In the genomic region with DNA sequence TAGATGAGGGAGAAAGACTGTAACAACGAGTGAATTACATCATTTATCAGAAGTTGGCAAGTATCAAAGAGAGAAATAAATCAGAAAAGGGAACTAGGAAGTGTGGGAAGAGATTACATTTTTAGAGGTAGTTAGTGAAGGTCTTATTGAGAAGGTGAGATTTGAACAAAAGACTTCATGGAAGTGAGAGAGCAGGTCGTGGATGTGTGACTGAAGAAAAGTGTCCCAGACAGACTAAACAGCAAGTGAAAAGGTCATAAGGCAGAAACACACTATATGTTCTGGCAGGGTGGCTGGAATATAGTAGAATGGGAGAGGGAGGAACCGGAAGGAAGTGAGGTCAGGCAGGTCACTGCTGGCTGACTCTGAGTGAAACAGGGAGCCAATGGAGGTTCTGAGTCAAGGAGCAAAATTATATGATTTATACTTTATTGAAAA, we compare ENCODE assay signal across 18 cellular contexts.
"Had no signal": no experiment of that assay in that cellular context is flagged by ENCODE, and none has a peak within 500 bp of the region (broad histone marks: within the 10 kb centered on the region; RNA-seq: fewer than 3 reads in every experiment).

No MANE protein-coding gene starts in this region.

- H3K27me3 ChIP-seq: adrenal gland, esophagus muscularis mucosa, spleen had no signal

- H3K27ac Mint-ChIP-seq: activated CD8-positive, alpha-beta T cell treated with anti-CD3 and anti-CD28 coated beads for 36 hours; activated naive CD4-positive, alpha-beta T cell treated with anti-CD3 and anti-CD28 coated beads, Interleukin-2, amount 50 U/mL, for 24 hours; stimulated activated naive CD8-positive, alpha-beta T cell treated with anti-CD3 and anti-CD28 coated beads, Interleukin-15, amount 100 ng/mL, for 72 hours; T-helper 17 cell; WTC11 had no signal

- DNase-seq: activated CD4-positive, alpha-beta T cell treated with anti-CD3 and anti-CD28 coated beads for 4 hours; activated CD8-positive, alpha-beta memory T cell treated with anti-CD3 and anti-CD28 coated beads, Interleukin-2, amount 50 U/mL, for 4 hours; activated CD8-positive, alpha-beta T cell treated with anti-CD3 and anti-CD28 coated beads for 36 hours; activated effector memory CD4-positive, alpha-beta T cell treated with anti-CD3 and anti-CD28 coated beads, Interleukin-2, amount 50 U/mL, for 16 hours; activated T-cell treated with anti-CD3 and anti-CD28 coated beads, Interleukin-2, amount 50 U/mL, for 48 hours; adrenal gland; hypothalamus; left ventricle myocardium inferior; mesendoderm; psoas muscle; spleen; stimulated activated naive CD8-positive, alpha-beta T cell treated with anti-CD3 and anti-CD28 coated beads, Interleukin-15, amount 100 ng/mL, for 72 hours; T-helper 17 cell had no signal

- H3K9me3 ChIP-seq: adrenal gland, esophagus muscularis mucosa, left ventricle myocardium inferior, psoas muscle, spleen, thoracic aorta had no signal

- H3K36me3 Mint-ChIP-seq: activated naive CD4-positive, alpha-beta T cell treated with anti-CD3 and anti-CD28 coated beads, Interleukin-2, amount 50 U/mL, for 24 hours; WTC11 had no signal

- H3K4me3 ChIP-seq: adrenal gland, esophagus muscularis mucosa, left ventricle myocardium inferior, psoas muscle, spleen, thoracic aorta had no signal

- ATAC-seq: activated CD8-positive, alpha-beta T cell treated with anti-CD3 and anti-CD28 coated beads for 36 hours; psoas muscle; sciatic nerve; stimulated activated naive CD8-positive, alpha-beta T cell treated with anti-CD3 and anti-CD28 coated beads, Interleukin-15, amount 100 ng/mL, for 72 hours; T-helper 17 cell; WTC11 had no signal

- H3K4me3 Mint-ChIP-seq: activated CD8-positive, alpha-beta T cell treated with anti-CD3 and anti-CD28 coated beads for 36 hours; activated naive CD4-positive, alpha-beta T cell treated with anti-CD3 and anti-CD28 coated beads, Interleukin-2, amount 50 U/mL, for 24 hours; stimulated activated naive CD8-positive, alpha-beta T cell treated with anti-CD3 and anti-CD28 coated beads, Interleukin-15, amount 100 ng/mL, for 72 hours; T-helper 17 cell; WTC11 had no signal

- H3K27ac ChIP-seq: esophagus muscularis mucosa, left ventricle myocardium inferior, psoas muscle, thoracic aorta had no signal

- H3K9me3 Mint-ChIP-seq: activated CD8-positive, alpha-beta T cell treated with anti-CD3 and anti-CD28 coated beads for 36 hours; activated naive CD4-positive, alpha-beta T cell treated with anti-CD3 and anti-CD28 coated beads, Interleukin-2, amount 50 U/mL, for 24 hours; stimulated activated naive CD8-positive, alpha-beta T cell treated with anti-CD3 and anti-CD28 coated beads, Interleukin-15, amount 100 ng/mL, for 72 hours; WTC11 had no signal

- H3K36me3 ChIP-seq: adrenal gland, esophagus muscularis mucosa, left ventricle myocardium inferior, spleen, thoracic aorta had no signal

- H3K4me1 Mint-ChIP-seq: activated naive CD4-positive, alpha-beta T cell treated with anti-CD3 and anti-CD28 coated beads, Interleukin-2, amount 50 U/mL, for 24 hours; T-helper 17 cell had no signal
